26 cellular contexts compared by ENCODE assay signal in the genomic region with DNA sequence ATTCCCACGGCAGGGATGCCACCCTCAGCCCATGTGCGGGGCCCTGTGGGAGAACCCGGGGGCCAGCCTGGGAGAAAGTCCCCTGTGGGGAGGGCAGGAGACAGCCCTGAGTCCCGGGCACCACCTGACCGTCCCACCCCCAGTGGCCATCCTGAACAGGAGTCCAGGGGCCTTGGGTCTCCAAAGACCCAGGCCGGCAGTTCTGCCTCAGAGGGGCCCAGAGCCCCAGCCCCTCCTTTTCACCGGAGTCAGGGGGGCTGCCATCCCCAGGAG.
"Had no signal": no experiment of that assay in that cellular context is flagged by ENCODE, and none has a peak within 500 bp of the region (broad histone marks: within the 10 kb centered on the region; RNA-seq: fewer than 3 reads in every experiment).

No MANE protein-coding gene starts in this region.

- ATAC-seq: left colon; left lung; mucosa of descending colon; naive thymus-derived CD4-positive, alpha-beta T cell; natural killer cell treated with Interleukin-12 subunit alpha and Interleukin-12 subunit beta and Interleukin-15 and Interleukin-18, amount 100 ng/mL, for 72 hours; pancreas; psoas muscle; sciatic nerve; stimulated activated naive B cell treated with anti-CD40 and anti-IgM and Interleukin-4, amounts not matched to agents 10 μg/mL and 1 μg/mL and 100 μg/mL, for 72 hours; stimulated activated naive CD8-positive, alpha-beta T cell treated with anti-CD3 and anti-CD28 coated beads, Interleukin-15, Interleukin-2, amounts not matched to agents 100 U/mL and 50 U/mL, for 24 hours had no signal

- H3K4me3 ChIP-seq: heart right ventricle, hepatocyte, left lung, mucosa of descending colon, pancreas, psoas muscle, skin epidermis, stomach, testis, thyroid gland, transverse colon, upper lobe of left lung, vagina had no signal

- H3K9me3 ChIP-seq: heart right ventricle, left lung, mucosa of descending colon, pancreas, psoas muscle, testis, thyroid gland, transverse colon, upper lobe of left lung, vagina had no signal

- H3K27me3 ChIP-seq: hepatocyte, pancreas, testis, thyroid gland, upper lobe of left lung, vagina had no signal

- H3K27ac ChIP-seq: heart right ventricle, hepatocyte, left lung, pancreas, psoas muscle, skin epidermis, stomach, testis, thyroid gland, transverse colon, upper lobe of left lung, vagina had no signal

- DNase-seq: heart right ventricle; kidney glomerular epithelial cell; left colon; midbrain; naive thymus-derived CD4-positive, alpha-beta T cell; nucleus accumbens; stimulated activated CD4-positive, alpha-beta T cell treated with anti-CD3 and anti-CD28 coated beads, Interleukin-12 subunit alpha, Interleukin-12 subunit beta, amount 100 ng/mL, for 4 hours; stimulated activated CD4-positive, alpha-beta T cell treated with anti-CD3 and anti-CD28 coated beads, Interleukin-15, amount 100 ng/mL, for 24 hours; stimulated activated CD4-positive, alpha-beta T cell treated with anti-CD3 and anti-CD28 coated beads, Interleukin-2, amount 100 ng/mL, for 24 hours; stimulated activated CD4-positive, alpha-beta T cell treated with anti-CD3 and anti-CD28 coated beads, Interleukin-4, amount 100 ng/mL, for 1 hour; stimulated activated naive B cell treated with anti-CD40 and anti-IgM and Interleukin-4, amounts not matched to agents 10 μg/mL and 1 μg/mL and 100 μg/mL, for 72 hours; stimulated activated naive CD8-positive, alpha-beta T cell treated with anti-CD3 and anti-CD28 coated beads, Interleukin-15, Interleukin-2, amounts not matched to agents 100 U/mL and 50 U/mL, for 24 hours; stomach; testis; thyroid gland; transverse colon had no signal

- H3K4me1 ChIP-seq: heart right ventricle, left lung, pancreas, psoas muscle, stomach, testis, thyroid gland, transverse colon, upper lobe of left lung, vagina had no signal

- H3K36me3 ChIP-seq: heart right ventricle, left lung, pancreas, stomach, thyroid gland, transverse colon, upper lobe of left lung, vagina had no signal
